In the genomic region with DNA sequence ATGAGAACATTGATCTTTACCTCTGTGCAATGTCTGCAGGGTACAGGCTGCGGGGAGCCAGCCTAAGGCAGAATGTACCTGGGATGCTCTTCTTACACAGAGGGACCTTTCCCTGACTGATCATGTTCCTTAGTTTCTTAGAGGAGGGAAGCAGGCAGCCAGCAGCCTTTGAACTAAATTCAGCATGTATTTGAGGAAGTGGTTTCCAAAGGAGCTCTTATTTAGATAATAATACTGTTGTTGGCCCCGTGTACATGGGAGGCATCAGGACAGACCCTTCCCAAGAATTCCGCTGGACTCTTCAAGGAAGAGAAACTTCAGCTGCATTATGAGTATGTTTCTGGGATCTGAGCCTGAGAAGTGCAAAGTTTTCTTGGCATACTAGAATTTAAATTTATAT, we compare ENCODE assay signal across 33 cellular contexts.
"Had no signal": no experiment of that assay in that cellular context is flagged by ENCODE, and none has a peak within 500 bp of the region (broad histone marks: within the 10 kb centered on the region; RNA-seq: fewer than 3 reads in every experiment).

No MANE protein-coding gene starts in this region.

- H3K9me3 ChIP-seq: MG63, SJCRH30 had no signal

- H3K36me3 ChIP-seq: MG63, SJCRH30, WERI-Rb-1 had no signal

- H3K27ac ChIP-seq: SJCRH30, SK-N-MC, WERI-Rb-1 had no signal

- DNase-seq: activated CD4-positive, alpha-beta T cell treated with anti-CD3 and anti-CD28 coated beads for 36 hours; activated CD4-positive, alpha-beta T cell treated with anti-CD3 and anti-CD28 coated beads, Interleukin-2, amount 10 ng/mL, durations not matched to agents 7 days and 5 days; activated CD4-positive, alpha-beta T cell treated with anti-CD3 and anti-CD28 coated beads, Interleukin-2, amount 50 U/mL, for 48 hours; activated CD8-positive, alpha-beta T cell treated with anti-CD3 and anti-CD28 coated beads, Interleukin-2, amount 10 ng/mL, durations not matched to agents 7 days and 5 days; activated gamma-delta T cell treated with Interleukin-2 at 50 U/mL for 16 hours; activated naive CD4-positive, alpha-beta T cell treated with anti-CD3 and anti-CD28 coated beads for 36 hours; activated T-cell treated with anti-CD3 and anti-CD28 coated beads for 4 hours; activated T-cell treated with anti-CD3 and anti-CD28 coated beads, Interleukin-2, amount 50 U/mL, for 4 hours; anterior cingulate cortex; caudate nucleus; cerebellar nuclear complex; cortex of kidney; Karpas-422; KBM-7; MG63; NCI-H1048; NCI-H1105 treated with DMSO at 0.1 percent for 48 hours; NCI-H1436; NCI-H1694; NCI-H1930; NCI-H2081 treated with DMSO at 0.1 percent for 48 hours; NCI-H345; NCI-H524 treated with DMSO at 0.1 percent for 48 hours; SJCRH30; SW 1271; T-helper 1 cell; T-helper 2 cell; T-helper 9 cell; WERI-Rb-1 had no signal

- H3K4me1 ChIP-seq: SJCRH30 had no signal

- ATAC-seq: activated CD4-positive, alpha-beta T cell treated with anti-CD3 and anti-CD28 coated beads for 36 hours; activated CD8-positive, alpha-beta T cell treated with anti-CD3 and anti-CD28 coated beads, Interleukin-2, amount 10 ng/mL, durations not matched to agents 7 days and 5 days; activated naive CD4-positive, alpha-beta T cell treated with anti-CD3 and anti-CD28 coated beads, Interleukin-2, amount 50 U/mL, for 72 hours; activated T-cell treated with anti-CD3 and anti-CD28 coated beads, Interleukin-2, amount 50 U/mL, for 4 hours; Panc1; Right ventricle myocardium inferior had no signal

- H3K27me3 ChIP-seq: MG63, SJCRH30 had no signal

- H3K4me3 ChIP-seq: MG63, SJCRH30, SK-N-MC had no signal
